ENCODE assay signal across 8 cellular contexts in the genomic region with DNA sequence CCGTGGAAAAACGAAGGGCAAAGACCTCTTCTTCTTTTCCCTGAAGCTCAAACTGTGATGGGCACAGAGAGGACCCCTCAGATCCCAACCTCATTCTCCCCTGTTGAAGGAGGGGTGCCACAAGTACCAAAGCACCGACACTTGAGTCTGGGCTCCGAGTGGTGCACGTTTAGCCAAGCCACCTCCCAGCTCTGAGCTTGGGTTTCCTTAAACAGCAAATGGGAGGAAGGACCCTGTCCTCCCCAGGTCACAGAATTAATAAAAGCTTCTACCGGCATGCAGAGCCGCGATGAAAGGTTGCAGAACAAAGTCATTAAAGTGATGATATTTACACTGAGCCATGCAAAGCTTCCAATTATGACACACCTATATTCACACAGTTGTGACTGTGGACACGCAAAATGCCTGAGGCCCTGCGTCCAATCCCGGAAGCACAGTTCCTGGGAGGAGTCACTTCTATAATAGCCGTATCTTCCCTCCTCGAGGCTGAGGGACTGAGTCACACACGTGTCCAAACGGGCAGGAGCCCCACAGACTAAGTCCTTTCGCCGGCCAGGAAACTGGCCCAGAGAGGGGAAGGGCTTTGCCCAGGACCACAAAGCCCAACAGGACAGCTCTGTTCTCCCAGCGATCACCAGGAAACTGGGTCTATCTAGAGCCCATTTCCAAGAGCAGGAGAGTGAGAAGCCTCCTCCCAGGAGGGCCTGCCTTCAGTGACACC. TPM values are rescaled to one million over a fixed set of nuclear protein-coding genes. Genes with fewer than 3 reads are reported as not detected.
DNase-seq lines count a peak whose midpoint lies in the region; ATAC-seq and TF ChIP-seq lines count a peak whose summit lies in the region.

No MANE protein-coding gene starts in this region.

- peaks cover 11% of the 10 kb centered on the region for H3K36me3 ChIP-seq in HUES64 (ENCODE audit: insufficient read depth, low read length)
- H3K36me3 ChIP-seq in SU-DHL-6 (ENCODE audit: low read length) = no peaks in the 10 kb centered on the region
- no peaks in the 10 kb centered on the region for H3K36me3 ChIP-seq in urinary bladder (ENCODE audit: insufficient read depth)

- H3K79me2 ChIP-seq in SU-DHL-6 (ENCODE audit: insufficient read depth, low read length) = no peaks in the 10 kb centered on the region

- peak; percentile 86 for DNase-seq in COLO668 (lab: John Stamatoyannopoulos, UW; ENCODE audit: unreplicated experiment)
- DNase-seq in endothelial cell (ENCODE audit: low spot score) = peak; percentile 38

- H3K4me2 ChIP-seq in SU-DHL-6 (ENCODE audit: low read depth, low read length, poor library complexity, severe bottlenecking) = no peak overlapping the region

- peak overlapping the region; percentile 90 for H3K27ac Mint-ChIP-seq in endothelial cell (ENCODE audit: unreplicated experiment)

- H3K27me3 ChIP-seq in HUES64 (ENCODE audit: insufficient read depth, low read length) (no peaks in the 10 kb centered on the region), SU-DHL-6 (ENCODE audit: low read length) (no peaks in the 10 kb centered on the region), mononuclear cell (ENCODE audit: insufficient read depth, low read length) (no peaks in the 10 kb centered on the region)

- H3F3A ChIP-seq in SU-DHL-6 (ENCODE audit: insufficient read depth) = peaks cover 12% of the 10 kb centered on the region

- ATAC-seq in GM21423 (IDR thresholded peaks at IDR 0.05; ENCODE audit: unreplicated experiment) (no peak), HG03135 (IDR thresholded peaks at IDR 0.05; ENCODE audit: unreplicated experiment) (no peak)

- H3K27ac ChIP-seq in HUES64 (ENCODE audit: low read depth, low read length) (peak overlapping the region; percentile 57), SU-DHL-6 (ENCODE audit: low read depth, low read length) (no peak overlapping the region), urinary bladder (ENCODE audit: low read depth) (peak overlapping the region; percentile 99)

- peak overlapping the region; percentile 68 for H3K4me3 ChIP-seq in HUES64 (ENCODE audit: low read length)
- no peak overlapping the region for H3K4me3 ChIP-seq in SU-DHL-6 (ENCODE audit: insufficient read depth, low read length, poor library complexity, severe bottlenecking)
- H3K4me3 ChIP-seq in mononuclear cell (ENCODE audit: low read length) = peak overlapping the region; percentile 39
- no peak overlapping the region for H3K4me3 ChIP-seq in urinary bladder (ENCODE audit: low read depth, low read length)

- H3K9me2 ChIP-seq in SU-DHL-6 (replicated peaks; ENCODE audit: insufficient read depth, low read length) = no peaks in the 10 kb centered on the region

- H3K4me3 Mint-ChIP-seq in endothelial cell (ENCODE audit: unreplicated experiment) = peak overlapping the region; percentile 89

- peak overlapping the region; percentile 77 for H3K9ac ChIP-seq in HUES64 (ENCODE audit: low read depth, low read length)
- H3K9ac ChIP-seq in SU-DHL-6 (ENCODE audit: low read length) = no peak overlapping the region

- H3K9me3 Mint-ChIP-seq in endothelial cell (ENCODE audit: unreplicated experiment) = no peaks in the 10 kb centered on the region

- H3K27me3 Mint-ChIP-seq in endothelial cell (ENCODE audit: unreplicated experiment) = peaks cover 24% of the 10 kb centered on the region

- peaks cover 33% of the 10 kb centered on the region for H3K4me1 Mint-ChIP-seq in endothelial cell (ENCODE audit: unreplicated experiment)

- H3K4me1 ChIP-seq in HUES64 (ENCODE audit: insufficient read depth, low read length) (peaks cover 43% of the 10 kb centered on the region), mononuclear cell (ENCODE audit: insufficient read depth, low read length) (peaks cover 43% of the 10 kb centered on the region), urinary bladder (ENCODE audit: insufficient read depth) (no peaks in the 10 kb centered on the region)

- H2AFZ ChIP-seq in SU-DHL-6 (ENCODE audit: low read depth, low read length, severe bottlenecking) = peak overlapping the region; percentile 79

- 43% methylated on average over 18 of the region's 18 CpGs for WGBS in HUES64
- WGBS in urinary bladder = 12% methylated on average over 18 of the region's 18 CpGs

- TF ChIP-seq CTCF in SU-DHL-6 (IDR thresholded peaks at IDR 0.05; ENCODE audit: insufficient read depth, low read length, poor library complexity, severe bottlenecking) (no peak), endothelial cell (IDR thresholded peaks at IDR 0.05; ENCODE audit: unreplicated experiment) (no peak)

- H3K36me3 Mint-ChIP-seq in endothelial cell (ENCODE audit: low read depth, unreplicated experiment) = peaks cover 3% of the 10 kb centered on the region

- no peaks in the 10 kb centered on the region for H4K20me1 ChIP-seq in SU-DHL-6 (ENCODE audit: low read depth, low read length)

- no peaks in the 10 kb centered on the region for H3K9me3 ChIP-seq in HUES64 (ENCODE audit: insufficient read depth, low read depth, low read length)
- H3K9me3 ChIP-seq in SU-DHL-6 (ENCODE audit: insufficient read depth, low read length) = no peaks in the 10 kb centered on the region
- no peaks in the 10 kb centered on the region for H3K9me3 ChIP-seq in mononuclear cell (ENCODE audit: low read depth, low read length)

RNA-seq across cellular contexts. Expression of a gene that starts 0.9 kb away (rescaled TPM):
- polyA plus RNA-seq in HUES64 (2013, experiment 1 of 2) = 92.5 TPM
- 101 TPM for polyA plus RNA-seq in HUES64 (2013, experiment 2 of 2)
- total RNA-seq in endothelial cell (ENCODE audit: unreplicated experiment) (144 TPM), mononuclear cell (69.1 TPM), urinary bladder (71.4 TPM)
- polyA plus RNA-seq in urinary bladder = 95.8 TPM

RNA-seq across cellular contexts. Expression of a gene that starts 45.3 kb away (rescaled TPM):
- 36.2 TPM for polyA plus RNA-seq in HUES64 (2013, experiment 1 of 2)
- 41.7 TPM for polyA plus RNA-seq in HUES64 (2013, experiment 2 of 2)
- total RNA-seq in endothelial cell (ENCODE audit: unreplicated experiment) (59.8 TPM), mononuclear cell (14.3 TPM), urinary bladder (24.8 TPM)
- 51.5 TPM for polyA plus RNA-seq in urinary bladder

Comparison
In these comparisons a context has a peak if more than half of its experiments do, and no peak if none do; other contexts are left out.
1. H3K4me3 ChIP-seq: peak in HUES64 (single experiment) and mononuclear cell (single experiment); none in SU-DHL-6 (single experiment) and urinary bladder (single experiment).